ENCODE assay signal across 8 cellular contexts in the genomic region with DNA sequence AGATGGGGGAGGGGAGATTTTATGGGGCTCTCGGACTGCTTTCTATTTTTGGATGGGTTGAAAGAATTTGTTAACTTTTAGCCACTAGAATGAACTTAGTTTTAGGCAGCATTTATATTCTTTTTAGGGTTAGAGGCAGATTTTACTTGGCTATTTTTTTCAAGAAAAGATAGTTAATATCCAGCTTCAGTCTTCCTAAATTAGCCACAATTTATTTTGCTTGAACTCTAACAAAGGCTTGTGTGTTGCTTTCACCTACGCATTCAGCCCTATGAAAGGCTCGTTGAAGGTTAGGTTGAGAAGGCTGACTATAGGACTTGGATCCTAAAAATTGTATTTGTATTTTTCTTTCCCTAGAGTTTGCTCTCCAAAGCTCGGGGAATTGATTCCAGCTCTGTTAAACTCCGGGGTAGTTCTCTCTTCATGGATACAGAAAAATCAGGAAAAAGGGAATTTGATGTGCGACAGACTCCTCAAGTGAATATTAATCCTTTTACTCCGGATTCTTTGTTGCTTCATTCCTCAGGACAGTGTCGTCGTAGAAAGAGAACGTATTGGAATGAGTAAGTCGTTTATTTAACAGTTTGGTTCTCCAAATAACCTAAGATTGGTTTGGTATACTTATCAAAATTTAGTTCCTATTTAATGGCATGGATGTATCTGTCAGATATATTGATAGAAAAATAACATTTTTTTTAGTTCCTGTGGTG. TPM values are rescaled to one million over a fixed set of nuclear protein-coding genes. Genes with fewer than 3 reads are reported as not detected.
DNase-seq lines count a peak whose midpoint lies in the region; ATAC-seq and TF ChIP-seq lines count a peak whose summit lies in the region.

No MANE protein-coding gene starts in this region.

- TF ChIP-seq CTCF in astrocyte of the cerebellum (IDR thresholded peaks at IDR 0.05; ENCODE audit: low read depth, low read length, missing control alignments): no peak
- no peak for TF ChIP-seq CTCF in lung (IDR thresholded peaks at IDR 0.05; ENCODE audit: control extremely low read depth, extremely low read depth)

- H3K4me1 ChIP-seq in lung (ENCODE audit: control insufficient read depth in 2 of 2, insufficient read depth in 2 of 2, low read length in 2 of 2): no peaks in the 10 kb centered on the region

- DNase-seq in stimulated activated naive CD8-positive, alpha-beta T cell treated with anti-CD3 and anti-CD28 coated beads, Interleukin-15, Interleukin-2, amounts not matched to agents 100 U/mL and 50 U/mL, for 24 hours: no peak
- DNase-seq in astrocyte of the cerebellum (ENCODE audit: low read depth) (no peak), lung (ENCODE audit: low spot score) (no peak), GDM1 (lab: John Stamatoyannopoulos, UW) (no peak)
- DNase-seq in stimulated activated CD4-positive, alpha-beta T cell treated with anti-CD3 and anti-CD28 coated beads, Interleukin-15, amount 100 ng/mL, for 24 hours: no peak

- in situ Hi-C loops in astrocyte of the cerebellum (cut with HindIII; ENCODE audit: low sequenced_read_pairs): no loop called here

- WGBS in lung, 2 donors: 13 to 29% methylated on average over 11 of the region's 11 CpGs

- H3K27ac ChIP-seq in lung (ENCODE audit: low read depth in 1 of 2, low read length in 1 of 2): peak overlapping the region; percentile 27 to 91

- H3K36me3 Mint-ChIP-seq in stimulated activated naive CD8-positive, alpha-beta T cell treated with anti-CD3 and anti-CD28 coated beads, Interleukin-15, Interleukin-2, amounts not matched to agents 100 ng/mL and 50 ng/mL, for 24 hours (ENCODE audit: low read depth): peaks cover 55% of the 10 kb centered on the region

- H3K27ac Mint-ChIP-seq in stimulated activated naive CD8-positive, alpha-beta T cell treated with anti-CD3 and anti-CD28 coated beads, Interleukin-15, Interleukin-2, amounts not matched to agents 100 ng/mL and 50 ng/mL, for 24 hours: peak overlapping the region; percentile 81

- H3K27me3 Mint-ChIP-seq in stimulated activated naive CD8-positive, alpha-beta T cell treated with anti-CD3 and anti-CD28 coated beads, Interleukin-15, Interleukin-2, amounts not matched to agents 100 ng/mL and 50 ng/mL, for 24 hours: peaks cover 5% of the 10 kb centered on the region

- no peaks in the 10 kb centered on the region for H3K27me3 ChIP-seq in lung (ENCODE audit: control insufficient read depth, insufficient read depth)

- ATAC-seq in stimulated activated naive CD8-positive, alpha-beta T cell treated with anti-CD3 and anti-CD28 coated beads, Interleukin-15, Interleukin-2, amounts not matched to agents 100 U/mL and 50 U/mL, for 24 hours: no peak
- ATAC-seq in lung (ENCODE audit: insufficient read depth, low FRiP score) (no peak), GM19452 (IDR thresholded peaks at IDR 0.05; ENCODE audit: unreplicated experiment) (no peak), GM21515 (IDR thresholded peaks at IDR 0.05; ENCODE audit: unreplicated experiment) (no peak)

- H3K4me3 Mint-ChIP-seq in stimulated activated naive CD8-positive, alpha-beta T cell treated with anti-CD3 and anti-CD28 coated beads, Interleukin-15, Interleukin-2, amounts not matched to agents 100 ng/mL and 50 ng/mL, for 24 hours: peak overlapping the region; percentile 89

- H3K9me3 Mint-ChIP-seq in stimulated activated naive CD8-positive, alpha-beta T cell treated with anti-CD3 and anti-CD28 coated beads, Interleukin-15, Interleukin-2, amounts not matched to agents 100 ng/mL and 50 ng/mL, for 24 hours: no peaks in the 10 kb centered on the region

- H3K4me1 Mint-ChIP-seq in stimulated activated naive CD8-positive, alpha-beta T cell treated with anti-CD3 and anti-CD28 coated beads, Interleukin-15, Interleukin-2, amounts not matched to agents 100 ng/mL and 50 ng/mL, for 24 hours (ENCODE audit: low read depth): peaks cover 38% of the 10 kb centered on the region

- no peaks in the 10 kb centered on the region for H3K9me3 ChIP-seq in lung (ENCODE audit: control insufficient read depth in 2 of 2, insufficient read depth in 1 of 2, low read length in 1 of 2)

- H3K36me3 ChIP-seq in lung (ENCODE audit: control insufficient read depth in 2 of 2, insufficient read depth in 2 of 2, low read length in 2 of 2): peaks cover 0 to 5% of the 10 kb centered on the region in 2 donors

- peak overlapping the region; percentile 84 for H3K4me3 ChIP-seq in astrocyte of the cerebellum (ENCODE audit: low read depth, low read length)
- no peak overlapping the region for H3K4me3 ChIP-seq in lung

RNA-seq across cellular contexts. Expression of gene WEE1, which starts 2.2 kb away (rescaled TPM):
- 10 to 100 TPM; 13.7 to 48.9 TPM for total RNA-seq in lung
- 1 to 10 TPM; 5.0 to 5.7 TPM for polyA plus RNA-seq in lung
